In genomic region chr19:46766569-46767317, GRCh38 we compare ENCODE assay signal across 6 cellular contexts.
DNase-seq lines count a peak whose midpoint lies in the region; ATAC-seq and TF ChIP-seq lines count a peak whose summit lies in the region.

No MANE protein-coding gene starts in this region.

- DNase-seq in HL-60 (ENCODE audit: low read depth in 1 of 2, low spot score in 1 of 2) (peak in 1 of 2 experiments; percentile 63), fibroblast of pulmonary artery (ENCODE audit: low read depth) (no peak)
- DNase-seq in stimulated activated naive CD4-positive, alpha-beta T cell treated with Interleukin-2 at 50 U/mL for 16 hours (lab: John Stamatoyannopoulos, UW) = peak; percentile 63

- peak; percentile 66 for TF ChIP-seq CTCF in HL-60 (IDR thresholded peaks at IDR 0.05; ENCODE audit: insufficient read depth, low read length)
- TF ChIP-seq CTCF in VCaP (conservative IDR thresholded peaks at IDR 0.05) = peak; percentile 69
- peak; percentile 71 for TF ChIP-seq CTCF in fibroblast of pulmonary artery (IDR thresholded peaks at IDR 0.05; ENCODE audit: low read length, missing control alignments)

- ATAC-seq in HG03139 (IDR thresholded peaks at IDR 0.05; ENCODE audit: unreplicated experiment) = no peak
- no peak for ATAC-seq in GM21737 (IDR thresholded peaks at IDR 0.05; ENCODE audit: unreplicated experiment)

- H3K27ac ChIP-seq in HL-60 (replicated peaks) (no peak overlapping the region), VCaP (no peak overlapping the region)

- H3K27me3 ChIP-seq in HL-60 (ENCODE audit: insufficient read depth, poor library complexity, severe bottlenecking) = no peaks in the 10 kb centered on the region

- H3K4me3 ChIP-seq in HL-60 (replicated peaks; ENCODE audit: insufficient read depth, low read length) (no peak overlapping the region), fibroblast of pulmonary artery (replicated peaks; ENCODE audit: low read depth, low read length) (no peak overlapping the region)
